Comparison of ENCODE assay signal across 1 cellular context in the genomic region with DNA sequence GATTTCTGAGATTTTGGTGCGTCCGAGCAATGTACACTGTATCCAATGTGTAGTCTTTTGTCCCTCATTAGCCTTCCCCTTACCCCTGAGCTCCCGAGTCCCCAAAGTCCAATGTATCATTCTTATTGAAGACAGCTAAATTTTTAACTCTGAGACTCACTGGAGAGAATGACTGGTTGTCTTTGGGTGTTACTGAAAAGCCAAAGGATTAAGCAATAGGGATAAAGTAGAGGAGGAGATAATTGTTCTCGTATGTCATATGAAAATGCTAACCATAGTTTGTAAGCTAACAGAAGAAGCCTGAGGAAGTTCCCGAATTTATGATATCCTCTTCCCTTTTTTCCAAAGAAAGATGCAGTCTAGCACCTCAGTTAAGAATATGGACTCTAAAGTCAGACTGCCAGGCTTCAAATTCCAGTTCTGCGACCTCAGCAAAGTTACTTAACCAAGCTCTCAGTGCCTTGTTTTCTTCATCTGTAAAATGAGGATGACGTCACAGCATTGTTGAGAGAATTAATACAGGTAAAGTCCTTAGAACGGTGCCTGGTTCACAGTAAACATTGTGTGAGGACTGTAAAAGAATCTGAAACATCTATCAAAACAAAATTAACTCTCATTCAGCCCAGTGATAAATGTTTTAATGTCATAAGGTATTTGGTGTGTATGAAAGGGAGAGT.
TF ChIP-seq lines count a peak whose summit lies in the region.

No MANE protein-coding gene starts in this region.

TF ChIP-seq in WTC11, 78 proteins besides CTCF, POLR2A, EP300 and RAD21:
- TF ChIP-seq MXD4 (CRISPR knock-in tag; IDR thresholded peaks at IDR 0.05; ENCODE audit: borderline replicate concordance) (no peak), FOXJ3 (CRISPR knock-in tag; IDR thresholded peaks at IDR 0.05; ENCODE audit: borderline replicate concordance) (no peak), GTF2I (CRISPR knock-in tag; conservative IDR thresholded peaks at IDR 0.05) (no peak), IRF2 (CRISPR knock-in tag; IDR thresholded peaks at IDR 0.05; ENCODE audit: borderline replicate concordance, low read depth) (no peak)
- TF ChIP-seq, protein P1, sequence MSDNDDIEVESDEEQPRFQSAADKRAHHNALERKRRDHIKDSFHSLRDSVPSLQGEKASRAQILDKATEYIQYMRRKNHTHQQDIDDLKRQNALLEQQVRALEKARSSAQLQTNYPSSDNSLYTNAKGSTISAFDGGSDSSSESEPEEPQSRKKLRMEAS (CRISPR knock-in tag; IDR thresholded peaks at IDR 0.05): no peak
- TF ChIP-seq, protein P2, sequence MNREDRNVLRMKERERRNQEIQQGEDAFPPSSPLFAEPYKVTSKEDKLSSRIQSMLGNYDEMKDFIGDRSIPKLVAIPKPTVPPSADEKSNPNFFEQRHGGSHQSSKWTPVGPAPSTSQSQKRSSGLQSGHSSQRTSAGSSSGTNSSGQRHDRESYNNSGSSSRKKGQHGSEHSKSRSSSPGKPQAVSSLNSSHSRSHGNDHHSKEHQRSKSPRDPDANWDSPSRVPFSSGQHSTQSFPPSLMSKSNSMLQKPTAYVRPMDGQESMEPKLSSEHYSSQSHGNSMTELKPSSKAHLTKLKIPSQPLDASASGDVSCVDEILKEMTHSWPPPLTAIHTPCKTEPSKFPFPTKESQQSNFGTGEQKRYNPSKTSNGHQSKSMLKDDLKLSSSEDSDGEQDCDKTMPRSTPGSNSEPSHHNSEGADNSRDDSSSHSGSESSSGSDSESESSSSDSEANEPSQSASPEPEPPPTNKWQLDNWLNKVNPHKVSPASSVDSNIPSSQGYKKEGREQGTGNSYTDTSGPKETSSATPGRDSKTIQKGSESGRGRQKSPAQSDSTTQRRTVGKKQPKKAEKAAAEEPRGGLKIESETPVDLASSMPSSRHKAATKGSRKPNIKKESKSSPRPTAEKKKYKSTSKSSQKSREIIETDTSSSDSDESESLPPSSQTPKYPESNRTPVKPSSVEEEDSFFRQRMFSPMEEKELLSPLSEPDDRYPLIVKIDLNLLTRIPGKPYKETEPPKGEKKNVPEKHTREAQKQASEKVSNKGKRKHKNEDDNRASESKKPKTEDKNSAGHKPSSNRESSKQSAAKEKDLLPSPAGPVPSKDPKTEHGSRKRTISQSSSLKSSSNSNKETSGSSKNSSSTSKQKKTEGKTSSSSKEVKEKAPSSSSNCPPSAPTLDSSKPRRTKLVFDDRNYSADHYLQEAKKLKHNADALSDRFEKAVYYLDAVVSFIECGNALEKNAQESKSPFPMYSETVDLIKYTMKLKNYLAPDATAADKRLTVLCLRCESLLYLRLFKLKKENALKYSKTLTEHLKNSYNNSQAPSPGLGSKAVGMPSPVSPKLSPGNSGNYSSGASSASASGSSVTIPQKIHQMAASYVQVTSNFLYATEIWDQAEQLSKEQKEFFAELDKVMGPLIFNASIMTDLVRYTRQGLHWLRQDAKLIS (CRISPR knock-in tag; IDR thresholded peaks at IDR 0.05; ENCODE audit: borderline replicate concordance): no peak
